ENCODE assay signal across 13 cellular contexts in genomic region chr13:39493966-39494365, GRCh38.
"Had no signal": no experiment of that assay in that cellular context is flagged by ENCODE, and none has a peak within 500 bp of the region (broad histone marks: within the 10 kb centered on the region; RNA-seq: fewer than 3 reads in every experiment).

No MANE protein-coding gene starts in this region.

- H3K36me3 ChIP-seq: gastrocnemius medialis, heart right ventricle had no signal

- H3K27me3 ChIP-seq: gastrocnemius medialis, heart right ventricle had no signal

- ATAC-seq: gastrocnemius medialis; natural killer cell; stimulated activated memory B cell treated with anti-CD40 and anti-IgM and Interleukin-4, amounts not matched to agents 10 μg/mL and 1 μg/mL and 100 μg/mL, for 72 hours had no signal

- H3K4me1 Mint-ChIP-seq: activated CD4-positive, alpha-beta T cell treated with anti-CD3 and anti-CD28 coated beads, Interleukin-2, amount 10 ng/mL, durations not matched to agents 7 days and 5 days; natural killer cell; stimulated activated memory B cell treated with anti-CD40 and anti-IgM and Interleukin-4, amounts not matched to agents 10 μg/mL and 1 μg/mL and 100 μg/mL, for 72 hours had no signal

- DNase-seq: activated CD4-positive, alpha-beta T cell treated with anti-CD3 and anti-CD28 coated beads, Interleukin-2, amount 10 ng/mL, durations not matched to agents 7 days and 5 days; activated CD4-positive, CD25-positive, alpha-beta regulatory T cell; activated gamma-delta T cell treated with Interleukin-2 at 50 U/mL for 16 hours; effector memory CD4-positive, alpha-beta T cell; gastrocnemius medialis; heart right ventricle; kidney; mesenchymal stem cell; natural killer cell; nucleus accumbens; posterior cingulate gyrus had no signal

- H3K9me3 ChIP-seq: gastrocnemius medialis, heart right ventricle had no signal

- H3K27ac ChIP-seq: gastrocnemius medialis had no signal

- H3K9me3 Mint-ChIP-seq: activated CD4-positive, alpha-beta T cell treated with anti-CD3 and anti-CD28 coated beads, Interleukin-2, amount 10 ng/mL, durations not matched to agents 7 days and 5 days; stimulated activated memory B cell treated with anti-CD40 and anti-IgM and Interleukin-4, amounts not matched to agents 10 μg/mL and 1 μg/mL and 100 μg/mL, for 72 hours had no signal

- H3K4me3 ChIP-seq: gastrocnemius medialis, heart right ventricle had no signal

- H3K36me3 Mint-ChIP-seq: activated naive CD8-positive, alpha-beta T cell; natural killer cell; stimulated activated memory B cell treated with anti-CD40 and anti-IgM and Interleukin-4, amounts not matched to agents 10 μg/mL and 1 μg/mL and 100 μg/mL, for 72 hours had no signal

- H3K27me3 Mint-ChIP-seq: stimulated activated memory B cell treated with anti-CD40 and anti-IgM and Interleukin-4, amounts not matched to agents 10 μg/mL and 1 μg/mL and 100 μg/mL, for 72 hours had no signal

- H3K4me3 Mint-ChIP-seq: activated CD4-positive, alpha-beta T cell treated with anti-CD3 and anti-CD28 coated beads, Interleukin-2, amount 10 ng/mL, durations not matched to agents 7 days and 5 days; activated naive CD8-positive, alpha-beta T cell; natural killer cell; stimulated activated memory B cell treated with anti-CD40 and anti-IgM and Interleukin-4, amounts not matched to agents 10 μg/mL and 1 μg/mL and 100 μg/mL, for 72 hours had no signal

- H3K27ac Mint-ChIP-seq: activated CD4-positive, alpha-beta T cell treated with anti-CD3 and anti-CD28 coated beads, Interleukin-2, amount 10 ng/mL, durations not matched to agents 7 days and 5 days; activated naive CD8-positive, alpha-beta T cell; natural killer cell; stimulated activated memory B cell treated with anti-CD40 and anti-IgM and Interleukin-4, amounts not matched to agents 10 μg/mL and 1 μg/mL and 100 μg/mL, for 72 hours had no signal
